17 cellular contexts compared by ENCODE assay signal in the genomic region with DNA sequence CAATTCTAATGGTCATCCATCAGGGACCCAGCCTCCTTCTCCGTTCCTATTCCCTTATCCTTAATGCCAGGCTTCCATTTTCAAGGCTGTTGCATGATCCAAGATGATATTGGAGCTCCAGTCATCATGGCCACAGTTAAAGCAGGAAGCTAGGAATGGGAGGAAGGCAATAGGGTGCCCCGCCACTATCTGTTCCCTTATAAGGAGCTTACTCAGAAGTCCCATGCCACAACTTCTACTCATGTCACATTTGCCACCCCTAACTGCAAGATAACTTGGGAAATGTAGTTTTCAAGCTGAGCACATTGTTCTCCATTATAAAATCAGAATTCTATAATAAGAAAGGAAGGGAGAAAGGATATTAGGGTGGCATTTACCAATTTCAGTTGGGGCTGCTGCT. TPM values are rescaled to one million over a fixed set of nuclear protein-coding genes. Genes with fewer than 3 reads are reported as not detected.
DNase-seq lines count a peak whose midpoint lies in the region; ATAC-seq, FAIRE-seq and TF ChIP-seq lines count a peak whose summit lies in the region.
"Had no signal": no experiment of that assay in that cellular context is flagged by ENCODE, and none has a peak within 500 bp of the region (broad histone marks: within the 10 kb centered on the region; RNA-seq: fewer than 3 reads in every experiment).

No MANE protein-coding gene starts in this region.

- H4K20me1 ChIP-seq in HCT116 (ENCODE audit: insufficient read depth) (no peaks in the 10 kb centered on the region), H1 (replicated peaks in 1 of 2; ENCODE audit: control insufficient read depth in 1 of 2, insufficient read depth in 2 of 2, low read length in 2 of 2) (no peaks in the 10 kb centered on the region)

- H3K4me3 ChIP-seq in HCT116 (replicated peaks in 1 of 2; ENCODE audit: low read depth in 1 of 2, low read length in 2 of 2): no peak overlapping the region
- H3K4me3 ChIP-seq in NT2/D1 (ENCODE audit: insufficient read length, low read depth): no peak overlapping the region
- no peak overlapping the region for H3K4me3 ChIP-seq in H1 (ENCODE audit: extremely low read depth in 1 of 4, insufficient read depth in 2 of 4, low read depth in 3 of 4, low read length in 4 of 4)
- H3K4me3 ChIP-seq in body of pancreas: no peak overlapping the region
- H3K4me3 ChIP-seq: SK-N-MC had no signal

- no peak overlapping the region for H2BK15ac ChIP-seq in H1 (ENCODE audit: low read length)

- no peak for TF ChIP-seq RAD21 in HCT116 (IDR thresholded peaks at IDR 0.05; ENCODE audit: low read depth)
- TF ChIP-seq RAD21 in H1 (IDR thresholded peaks at IDR 0.05 in 1 of 2, conservative IDR thresholded peaks at IDR 0.05 in 1 of 2; ENCODE audit: low read depth in 2 of 2, low read length in 2 of 2): no peak

- peak; percentile 57 for FAIRE-seq in H1 (lab: Jason Lieb, UNC)

- H3K4me2 ChIP-seq in HCT116 (ENCODE audit: low read length) (no peak overlapping the region), H1 (ENCODE audit: insufficient read depth in 1 of 2, low read depth in 2 of 2, low read length in 2 of 2) (no peak overlapping the region)

- no peak overlapping the region for H3K4ac ChIP-seq in H1 (replicated peaks; ENCODE audit: insufficient read length, low read depth, low read length)

- POLR2A ChIA-PET in HCT116 (lab: Charles Lee) (no interaction called here), H1 (lab: Charles Lee; ENCODE audit: partially characterized antibody) (interaction anchor here (0.7 to 1.0 kb wide), 2 partner anchors 10 to 80 kb away, joined by 3 to 4 read pairs; no protein-coding TSS in a partner anchor), GM10248 (lab: Yijun Ruan, JAX) (no interaction called here)

- no peak overlapping the region for H3K14ac ChIP-seq in H1 (ENCODE audit: insufficient read length)

- H4K5ac ChIP-seq in H1 (ENCODE audit: insufficient read length, low read depth, low read length): no peak overlapping the region

- H3K9ac ChIP-seq in HCT116 (ENCODE audit: low read length) (no peak overlapping the region), NT2/D1 (ENCODE audit: insufficient read length, low read depth) (no peak overlapping the region), H1 (replicated peaks in 1 of 4; ENCODE audit: extremely low read depth in 1 of 4, low read depth in 3 of 4, low read length in 3 of 4) (no peak overlapping the region)

- no peak overlapping the region for H3K18ac ChIP-seq in H1 (ENCODE audit: extremely low read depth, low read length)

- CTCF ChIA-PET in HCT116 (lab: Charles Lee) (interaction anchor here (1.4 to 1.7 kb wide), 2 partner anchors 91 to 94 kb away, joined by 4 to 6 read pairs; no protein-coding TSS in a partner anchor), H1 (lab: Charles Lee; ENCODE audit: partially characterized antibody) (interaction anchor here (0.6 to 12.1 kb wide), 26 partner anchors 10 to 228 kb away, joined by 3 to 123 read pairs (median 7); no protein-coding TSS in a partner anchor), GM10248 (lab: Yijun Ruan, JAX) (interaction anchor here (0.7 to 13.1 kb wide), 9 partner anchors 7 to 183 kb away, joined by 3 to 67 read pairs (median 4); no protein-coding TSS in a partner anchor)

- no peaks in the 10 kb centered on the region for H3K79me1 ChIP-seq in H1 (ENCODE audit: low read depth, low read length)

- TF ChIP-seq CTCF in HCT116 (IDR thresholded peaks at IDR 0.05 in 2 of 3, conservative IDR thresholded peaks at IDR 0.05 in 1 of 3; ENCODE audit: borderline replicate concordance in 1 of 3, insufficient read depth in 1 of 3, low read depth in 2 of 3, low read length in 2 of 3) (no peak), H1 (IDR thresholded peaks at IDR 0.05; ENCODE audit: control extremely low read depth in 1 of 3, insufficient read depth in 1 of 3, low read depth in 1 of 3, low read length in 3 of 3) (no peak), body of pancreas (IDR thresholded peaks at IDR 0.05) (no peak), GM10248 (IDR thresholded peaks at IDR 0.05; ENCODE audit: control extremely low read depth, extremely low read depth, low read depth, missing control alignments) (no peak)

- TF ChIP-seq POLR2A in HCT116 (IDR thresholded peaks at IDR 0.05; ENCODE audit: borderline replicate concordance, extremely low read depth, insufficient read depth, insufficient read length) (no peak), H1 (IDR thresholded peaks at IDR 0.05; ENCODE audit: control extremely low read depth in 1 of 2, low read depth in 2 of 2, low read length in 2 of 2) (no peak), body of pancreas (IDR thresholded peaks at IDR 0.05) (no peak)

- 79% methylated on average over 2 of the region's 2 CpGs; no CpG with 5 or more reads in 1 of the 2 experiments for WGBS in H1 (ENCODE audit: extremely low coverage in 1 of 2, insufficient coverage in 1 of 2, insufficient read length in 1 of 2, insufficient replicate concordance in 2 of 2, low coverage in 1 of 2, low lambda C conversion rate in 2 of 2, missing lambda C conversion rate in 1 of 2), 2 experiments
- 92 to 94% methylated on average over 2 of the region's 2 CpGs for WGBS in body of pancreas, 2 donors

- H2BK20ac ChIP-seq in H1 (ENCODE audit: low read length): no peak overlapping the region

- no peak overlapping the region for H4K8ac ChIP-seq in H1 (ENCODE audit: extremely low read depth, insufficient read depth, low read length)

- no peak overlapping the region for H3K27ac ChIP-seq in HCT116 (ENCODE audit: low read depth, low read length)
- H3K27ac ChIP-seq in H1 (ENCODE audit: low read depth, low read length): no peak overlapping the region
- no peak overlapping the region for H3K27ac ChIP-seq in body of pancreas
- H3K27ac ChIP-seq: SK-N-MC had no signal

- H2AK5ac ChIP-seq in H1 (ENCODE audit: low read depth, low read length): no peak overlapping the region

- ATAC-seq in HCT116: no peak
- no peak for ATAC-seq in GM21529 (IDR thresholded peaks at IDR 0.05; ENCODE audit: unreplicated experiment)
- ATAC-seq in body of pancreas: no peak
- ATAC-seq: PC-3 had no signal

- H3K9me3 ChIP-seq in HCT116 (ENCODE audit: control insufficient read depth in 1 of 2, insufficient read depth in 1 of 2, low read depth in 1 of 2, low read length in 2 of 2): no peaks in the 10 kb centered on the region
- H3K9me3 ChIP-seq in NT2/D1 (ENCODE audit: insufficient read depth, low read length): no peaks in the 10 kb centered on the region
- no peaks in the 10 kb centered on the region for H3K9me3 ChIP-seq in H1 (ENCODE audit: insufficient read depth in 2 of 2, low read depth in 1 of 2, low read length in 1 of 2)
- no peaks in the 10 kb centered on the region for H3K9me3 ChIP-seq in body of pancreas

- no peak overlapping the region for H2BK120ac ChIP-seq in H1 (replicated peaks; ENCODE audit: low read depth, low read length)

- H3K23ac ChIP-seq in H1 (ENCODE audit: insufficient read length): no peak overlapping the region

- H3K79me2 ChIP-seq in HCT116 (ENCODE audit: insufficient read depth, low read length) (no peaks in the 10 kb centered on the region), H1 (ENCODE audit: control insufficient read depth in 1 of 2, insufficient read depth in 2 of 2, low read length in 2 of 2) (no peaks in the 10 kb centered on the region)

- no TSS peak for BruUV-seq in HCT116 (replicated peaks; lab: Mats Ljungman, UMichigan)

- H3K4me1 ChIP-seq in HCT116 (ENCODE audit: control insufficient read depth in 1 of 2, insufficient read depth in 2 of 2, low read length in 2 of 2) (peaks cover 0 to 7% of the 10 kb centered on the region in 2 experiments; a peak in 1 of 4 replicates), NT2/D1 (ENCODE audit: insufficient read depth, insufficient read length) (no peaks in the 10 kb centered on the region), H1 (replicated peaks in 1 of 4; ENCODE audit: control insufficient read depth in 3 of 4, insufficient read depth in 4 of 4, low read length in 3 of 4) (peaks cover 0 to 11% (median 0%) of the 10 kb centered on the region in 4 experiments; a peak in 2 of 7 replicates), body of pancreas (no peaks in the 10 kb centered on the region)

- RAD21 ChIA-PET in HCT116 (lab: Charles Lee; ENCODE audit: low non-redundant PET in 1 of 2, low total read pairs in 2 of 2, uncharacterized antibody in 2 of 2, unreplicated experiment in 2 of 2): no interaction called here

- intact Hi-C loops in HCT116 (cut with micrococcal nuclease): loop anchor here (5.0 kb wide), 1 partner anchor 265 kb away; no protein-coding TSS in a partner anchor
- intact Hi-C loops in body of pancreas (cut with DNase I): loop anchor here (5.0 kb wide), 1 partner anchor 175 kb away; no protein-coding TSS in a partner anchor

- H2BK12ac ChIP-seq in H1 (ENCODE audit: low read depth, low read length): no peak overlapping the region

- DNase-seq in CD1c-positive myeloid dendritic cell (ENCODE audit: extremely low spot score) (peak; percentile 11), HCT116 (ENCODE audit: low read depth, low spot score) (no peak), NT2/D1 (ENCODE audit: low read depth, low spot score) (peak; percentile 3), H1 (ENCODE audit: low read depth in 1 of 2, low spot score in 2 of 2) (no peak), body of pancreas (no peak), GM10248 (ENCODE audit: extremely low spot score) (no peak), activated gamma-delta T cell (lab: John Stamatoyannopoulos, UW) (no peak)
- DNase-seq: CD4-positive, alpha-beta memory T cell; HCEC 1CT; NCI-H1436 treated with DMSO at 0.1 percent for 48 hours; NCI-H446; PC-3; T-helper 1 cell had no signal

- H3K56ac ChIP-seq in H1 (replicated peaks; ENCODE audit: insufficient read length, low read depth, low read length): no peak overlapping the region

- no peaks in the 10 kb centered on the region for H3K36me3 ChIP-seq in HCT116 (ENCODE audit: control insufficient read depth in 1 of 2, insufficient read depth in 2 of 2, low read length in 2 of 2)
- H3K36me3 ChIP-seq in NT2/D1 (ENCODE audit: insufficient read depth, insufficient read length, low read length): no peaks in the 10 kb centered on the region
- H3K36me3 ChIP-seq in H1 (ENCODE audit: control insufficient read depth in 2 of 4, insufficient read depth in 4 of 4, low read length in 3 of 4): no peaks in the 10 kb centered on the region
- no peaks in the 10 kb centered on the region for H3K36me3 ChIP-seq in body of pancreas (replicated peaks in 1 of 2; ENCODE audit: insufficient read depth in 1 of 2, low read depth in 2 of 2)

- H3K27me3 ChIP-seq in HCT116 (ENCODE audit: insufficient read depth, low read length) (no peaks in the 10 kb centered on the region), NT2/D1 (ENCODE audit: insufficient read depth, insufficient read length) (peaks cover 2% of the 10 kb centered on the region), H1 (replicated peaks in 1 of 4; ENCODE audit: control insufficient read depth in 3 of 4, extremely low read depth in 1 of 4, insufficient read depth in 3 of 4, low read length in 3 of 4) (peaks cover 0 to 2% (median 0%) of the 10 kb centered on the region in 4 experiments; a peak in 1 of 7 replicates), body of pancreas (no peaks in the 10 kb centered on the region)

- H3K9me2 ChIP-seq in HCT116 (ENCODE audit: insufficient read depth): no peaks in the 10 kb centered on the region

- no peak for TF ChIP-seq EP300 in H1 (IDR thresholded peaks at IDR 0.05; ENCODE audit: borderline replicate concordance in 1 of 2, low read depth in 2 of 2, low read length in 2 of 2)

- H3K23me2 ChIP-seq in H1 (ENCODE audit: low read depth, low read length): no peaks in the 10 kb centered on the region

- no peak overlapping the region for H4K91ac ChIP-seq in H1 (replicated peaks; ENCODE audit: insufficient read length, low read length)

- H2AFZ ChIP-seq in HCT116 (ENCODE audit: low read depth, low read length, poor library complexity, severe bottlenecking) (no peak overlapping the region), H1 (ENCODE audit: low read length) (no peak overlapping the region; the same call in 1 of the 2 replicates)

- H2BK5ac ChIP-seq in H1 (ENCODE audit: low read depth, low read length): no peak overlapping the region

RNA-seq across cellular contexts. Expression of a gene that starts 38.6 kb away (rescaled TPM):
- 0.57 TPM for total RNA-seq in HCT116 (2021; ENCODE audit: unreplicated experiment)
- polyA plus RNA-seq in HCT116 (2012): 0.12 and 0.21 TPM in 2 replicates
- total RNA-seq in H1 (2021; fragmentation: NEBNext Ultra II Directional; extraction: Animal tissue kit (Norgen Biotek cat#: 25700)): 17.2 and 18.1 TPM in 2 replicates
- 15.1 and 17.6 TPM in 2 replicates for polyA plus RNA-seq in H1 (2011; rRNA removed)
- polyA plus RNA-seq in H1 (2011; cell fraction: cytosol; rRNA removed): 16.5 TPM
- 15.4 TPM for polyA plus RNA-seq in H1 (2011; cell fraction: nucleus; rRNA removed)
- polyA plus RNA-seq in H1 (2012, experiment 1 of 2): 16.7 to 20.2 TPM (median 19.5 TPM) in 4 replicates
- polyA plus RNA-seq in H1 (2012, experiment 2 of 2): 30.9 TPM
- polyA plus RNA-seq in H1 (2013, experiment 1 of 2): 12.7 TPM
- 13.3 TPM for polyA plus RNA-seq in H1 (2013, experiment 2 of 2)
- polyA minus RNA-seq in H1 (2011; rRNA and poly(A)+ RNA removed): 12.9 and 17.0 TPM in 2 replicates
- 8.6 TPM for polyA minus RNA-seq in H1 (2011; cell fraction: cytosol; rRNA and poly(A)+ RNA removed)
- polyA minus RNA-seq in H1 (2011; cell fraction: nucleus; rRNA and poly(A)+ RNA removed): 18.7 TPM
- 10 to 100 TPM; 18.2 to 48.1 TPM for total RNA-seq in body of pancreas
- total RNA-seq: CD4-positive, alpha-beta memory T cell; HT-29; PC-3 had no signal
- polyA plus RNA-seq: CD4-positive, alpha-beta memory T cell; IgD-negative memory B cell had no signal

Comparison
In these comparisons a context has a peak if more than half of its experiments do, and no peak if none do; other contexts are left out.
1. DNase-seq: peak in CD1c-positive myeloid dendritic cell (single experiment) and NT2/D1 (single experiment); none in HCT116 (single experiment), H1 (0 of 2), body of pancreas (0 of 4), GM10248 (single experiment) and activated gamma-delta T cell (single experiment).
2. RNA of a gene that starts 38.6 kb away (total RNA-seq): 18.2 to 48.1 TPM in body of pancreas and 17.2 to 18.1 TPM in H1; 0.57 TPM in HCT116 (single experiment); every median in the first group is over 10 times any median in the second.